Comparison of ENCODE assay signal across 13 cellular contexts in the genomic region with DNA sequence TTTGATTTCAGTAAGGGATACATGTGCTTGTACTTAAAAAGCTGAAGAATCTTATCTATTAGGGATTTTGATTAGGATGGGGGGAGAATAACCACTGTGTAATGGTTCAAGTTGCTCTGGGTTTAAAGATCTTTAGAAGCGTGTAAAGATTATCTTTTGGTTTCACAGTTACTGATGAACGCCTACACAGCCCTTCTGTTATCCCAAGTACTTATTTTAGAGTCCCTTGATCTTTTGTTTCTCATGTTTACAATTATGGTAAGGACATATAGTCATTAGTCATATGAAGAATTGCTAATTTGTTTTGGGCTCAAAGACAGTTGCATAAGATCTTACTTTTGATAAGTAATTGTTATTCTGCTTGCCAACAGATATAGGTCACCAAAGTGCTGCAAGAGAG.
DNase-seq lines count a peak whose midpoint lies in the region; ATAC-seq and TF ChIP-seq lines count a peak whose summit lies in the region.
"Had no signal": no experiment of that assay in that cellular context is flagged by ENCODE, and none has a peak within 500 bp of the region (broad histone marks: within the 10 kb centered on the region; RNA-seq: fewer than 3 reads in every experiment).

No MANE protein-coding gene starts in this region.

- TF ChIP-seq CTCF in PC-3 (conservative IDR thresholded peaks at IDR 0.05; ENCODE audit: low read depth, low read length) (no peak), thyroid gland (IDR thresholded peaks at IDR 0.05) (no peak), suprapubic skin (IDR thresholded peaks at IDR 0.05) (no peak)

- TF ChIP-seq POLR2A in GM18505 (IDR thresholded peaks at IDR 0.05; ENCODE audit: borderline replicate concordance, extremely low read depth, insufficient read depth, insufficient read length) (no peak), thyroid gland (IDR thresholded peaks at IDR 0.05) (no peak), suprapubic skin (IDR thresholded peaks at IDR 0.05) (no peak)

- peaks cover 6% of the 10 kb centered on the region for H3F3A ChIP-seq in PC-3 (ENCODE audit: low read length, unreplicated experiment)

- intact Hi-C loops in PC-3 (cut with micrococcal nuclease): no loop called here
- intact Hi-C loops in thyroid gland (cut with DNase I): no loop called here

- ATAC-seq in GM18505 (IDR thresholded peaks at IDR 0.05; ENCODE audit: unreplicated experiment) (peak; percentile 79), GM19397 (IDR thresholded peaks at IDR 0.05; ENCODE audit: unreplicated experiment) (peak; percentile 66), HG02870 (IDR thresholded peaks at IDR 0.05; ENCODE audit: unreplicated experiment) (peak; percentile 91), PC-3 (no peak)

- DNase-seq in NCI-H82 treated with DMSO at 0.1 percent for 48 hours (lab: John Stamatoyannopoulos, UW; ENCODE audit: unreplicated experiment) (peak; percentile 12), PC-3 (no peak), anterior cingulate cortex (lab: John Stamatoyannopoulos, UW) (no peak), thyroid gland (no peak), suprapubic skin (ENCODE audit: low spot score in 2 of 2) (no peak)
- DNase-seq: HFFc6, left ventricle myocardium inferior, nucleus accumbens had no signal

- no peak overlapping the region for H3K4me2 ChIP-seq in PC-3 (ENCODE audit: low read length)

- no TSS peak for BruUV-seq in PC-3 (replicated peaks; lab: Mats Ljungman, UMichigan)

- no peak overlapping the region for H3K27ac ChIP-seq in PC-3 (ENCODE audit: low read length)
- H3K27ac ChIP-seq in thyroid gland: no peak overlapping the region
- no peak overlapping the region for H3K27ac ChIP-seq in suprapubic skin
- H3K27ac ChIP-seq: C4-2B, left ventricle myocardium inferior, RWPE1 had no signal

- no peak overlapping the region for H3K9ac ChIP-seq in PC-3 (ENCODE audit: low read length)

- H4K20me1 ChIP-seq in PC-3 (ENCODE audit: low read length): no peaks in the 10 kb centered on the region

- H3K4me1 ChIP-seq in PC-3 (ENCODE audit: insufficient read depth, low read length) (peaks cover 27% of the 10 kb centered on the region), thyroid gland (no peaks in the 10 kb centered on the region), suprapubic skin (no peaks in the 10 kb centered on the region)

- no peaks in the 10 kb centered on the region for H3K9me3 ChIP-seq in PC-3 (ENCODE audit: low read length)
- H3K9me3 ChIP-seq in thyroid gland: no peaks in the 10 kb centered on the region
- H3K9me3 ChIP-seq in suprapubic skin: no peaks in the 10 kb centered on the region

- H3K36me3 ChIP-seq in PC-3 (ENCODE audit: low read depth, low read length) (peaks cover 9% of the 10 kb centered on the region; the same call in 1 of the 2 replicates), thyroid gland (no peaks in the 10 kb centered on the region), suprapubic skin (no peaks in the 10 kb centered on the region)

- H3K9me2 ChIP-seq in PC-3 (replicated peaks; ENCODE audit: low read length): no peaks in the 10 kb centered on the region

- no peak for TF ChIP-seq EP300 in suprapubic skin (IDR thresholded peaks at IDR 0.05)

- POLR2A ChIA-PET in PC-3 (lab: Charles Lee; ENCODE audit: unreplicated experiment): no interaction called here

- CTCF ChIA-PET in PC-3 (lab: Charles Lee): no interaction called here

- H3K4me3 ChIP-seq in PC-3 (ENCODE audit: low read length): no peak overlapping the region
- no peak overlapping the region for H3K4me3 ChIP-seq in thyroid gland (replicated peaks in 1 of 3)
- H3K4me3 ChIP-seq in suprapubic skin: no peak overlapping the region
- H3K4me3 ChIP-seq: left ventricle myocardium inferior had no signal

- H2AFZ ChIP-seq in PC-3 (ENCODE audit: low read length): no peak overlapping the region

- H3K79me2 ChIP-seq in PC-3 (ENCODE audit: low read length): no peaks in the 10 kb centered on the region

- H3K27me3 ChIP-seq in PC-3 (ENCODE audit: low read length): no peaks in the 10 kb centered on the region
- no peaks in the 10 kb centered on the region for H3K27me3 ChIP-seq in thyroid gland
- no peaks in the 10 kb centered on the region for H3K27me3 ChIP-seq in suprapubic skin

- 90 to 91% methylated on average over 2 of the region's 2 CpGs for WGBS in thyroid gland, 2 donors
- WGBS in suprapubic skin: 74% methylated on average over 2 of the region's 2 CpGs
